In the genomic region with DNA sequence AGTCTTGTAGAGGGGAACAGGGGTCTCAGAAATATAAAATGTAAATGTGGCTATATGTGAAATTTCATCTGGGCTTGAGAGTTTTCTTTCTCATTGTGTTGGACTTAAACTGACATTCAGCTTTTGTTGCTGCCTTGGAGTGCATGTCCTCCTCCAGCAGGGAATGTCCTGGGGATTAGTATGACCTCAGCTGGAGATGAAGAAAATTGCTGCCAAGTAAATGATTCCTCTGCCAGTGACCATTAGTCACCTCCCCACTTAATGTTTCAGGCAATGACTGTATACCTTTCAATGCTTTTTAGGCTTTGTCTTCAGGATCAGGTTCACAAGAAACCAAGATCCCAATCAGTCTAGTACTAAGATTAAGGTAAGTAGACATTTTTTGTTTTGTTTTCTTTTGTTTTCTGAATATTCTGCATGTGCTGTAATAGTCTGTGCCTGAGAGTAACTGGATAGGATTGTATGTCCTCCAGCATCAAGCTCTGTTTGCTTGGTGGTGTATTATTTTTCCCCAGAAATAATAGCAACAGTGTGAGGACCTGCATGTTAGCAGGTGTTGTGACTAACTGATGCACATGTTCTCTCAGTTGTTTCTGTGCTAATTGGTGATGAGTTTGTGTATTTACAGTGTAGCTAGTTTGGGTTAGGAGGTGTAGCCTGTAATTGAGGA, we compare ENCODE assay signal across 10 cellular contexts. TPM values are rescaled to one million over a fixed set of nuclear protein-coding genes. Genes with fewer than 3 reads are reported as not detected.
DNase-seq lines count a peak whose midpoint lies in the region; ATAC-seq and TF ChIP-seq lines count a peak whose summit lies in the region.
"Had no signal": no experiment of that assay in that cellular context is flagged by ENCODE, and none has a peak within 500 bp of the region (broad histone marks: within the 10 kb centered on the region; RNA-seq: fewer than 3 reads in every experiment).

No MANE protein-coding gene starts in this region.

- in situ Hi-C loops in GM13976 (cut with MboI; ENCODE audit: low sequenced_read_pairs, unreplicated experiment) = no loop called here

- no peaks in the 10 kb centered on the region for H3K27me3 ChIP-seq in AG04450 (ENCODE audit: control insufficient read depth, insufficient read depth, low read length)

- H3K9me3 ChIP-seq in AG04450 (ENCODE audit: control insufficient read depth, insufficient read depth, low read length) = no peaks in the 10 kb centered on the region

- peak; percentile 53 for ATAC-seq in left colon
- ATAC-seq in HG03457 (IDR thresholded peaks at IDR 0.05; ENCODE audit: unreplicated experiment) = no peak

- intact Hi-C loops in left colon (cut with DNase I, micrococcal nuclease) = no loop called here

- TF ChIP-seq CTCF in AG04450 (IDR thresholded peaks at IDR 0.05; ENCODE audit: low read depth, low read length) (peak; percentile 43), GM13976 (IDR thresholded peaks at IDR 0.05; ENCODE audit: borderline replicate concordance, control extremely low read depth, extremely low read depth, insufficient read depth, missing control alignments) (no peak)

- H3K4me3 ChIP-seq in AG04450 (ENCODE audit: low read depth, low read length) = no peak overlapping the region

- CTCF ChIA-PET in AG04450 (lab: Charles Lee) = interaction anchor here (0.8 to 1.8 kb wide), 9 partner anchors 9 to 131 kb away, joined by 3 to 9 read pairs (median 4); a partner anchor contains a TSS

- no peak overlapping the region for H3K27ac ChIP-seq in AG04450 (ENCODE audit: low read depth, low read length)
- H3K27ac ChIP-seq: HL-60 had no signal

- POLR2A ChIA-PET in AG04450 (lab: Yijun Ruan, JAX) = interaction anchor here (0.7 to 1.2 kb wide), 2 partner anchors 83 to 110 kb away, joined by 3 to 7 read pairs; a partner anchor contains a TSS

- DNase-seq in AG04450 (ENCODE audit: low read depth, low spot score) (peak; percentile 64), HT1080 (ENCODE audit: low read depth) (peak; percentile 91), brain pericyte (ENCODE audit: low read depth, low spot score) (peak; percentile 17), left colon (no peak), NCI-H2107 (lab: John Stamatoyannopoulos, UW) (no peak), NCI-H1694 treated with DMSO at 0.1 percent for 48 hours (lab: John Stamatoyannopoulos, UW) (no peak), GM13976 (ENCODE audit: low spot score) (no peak)

RNA-seq across cellular contexts. Expression of a gene that starts 18.1 kb away (rescaled TPM):
- 0.15 and 0.19 TPM in 2 replicates for polyA plus RNA-seq in AG04450 (2011; rRNA removed)
- polyA minus RNA-seq in AG04450 (2011; rRNA and poly(A)+ RNA removed) = 0.55 and 1.00 TPM in 2 replicates
- 0.07 TPM in 1 of 2 replicates, not detected in the other for total RNA-seq in HT1080 (2014; rRNA removed; shearing (Covaris generic))
- not detected in 2 replicates for polyA plus RNA-seq in HT1080 (2015; cell fraction: cytosol; rRNA removed)
- 0.41 and 0.70 TPM in 2 replicates for polyA plus RNA-seq in HT1080 (2015; cell fraction: nucleus; rRNA removed)
- under 1 TPM; 0.27 to 0.61 TPM for total RNA-seq in left colon

RNA-seq across cellular contexts. Expression of a gene that starts 34.6 kb away (rescaled TPM):
- polyA plus RNA-seq in AG04450 (2011; rRNA removed) = not detected in 2 replicates
- not detected in 2 replicates for polyA minus RNA-seq in AG04450 (2011; rRNA and poly(A)+ RNA removed)
- total RNA-seq in HT1080 (2014; rRNA removed; shearing (Covaris generic)) = not detected in 2 replicates
- not detected in 2 replicates for polyA plus RNA-seq in HT1080 (2015; cell fraction: cytosol; rRNA removed)
- 0.14 and 0.17 TPM in 2 replicates for polyA plus RNA-seq in HT1080 (2015; cell fraction: nucleus; rRNA removed)
- total RNA-seq in left colon = not detected
- total RNA-seq: subcutaneous adipose tissue had no signal

Comparison
In these comparisons a context has a peak if more than half of its experiments do, and no peak if none do; other contexts are left out.
1. DNase-seq: peak in AG04450 (single experiment), HT1080 (single experiment) and brain pericyte (single experiment); none in left colon (0 of 2), NCI-H2107 (single experiment), NCI-H1694 treated with DMSO at 0.1 percent for 48 hours (single experiment) and GM13976 (single experiment).